ENCODE assay signal across 15 cellular contexts in the genomic region with DNA sequence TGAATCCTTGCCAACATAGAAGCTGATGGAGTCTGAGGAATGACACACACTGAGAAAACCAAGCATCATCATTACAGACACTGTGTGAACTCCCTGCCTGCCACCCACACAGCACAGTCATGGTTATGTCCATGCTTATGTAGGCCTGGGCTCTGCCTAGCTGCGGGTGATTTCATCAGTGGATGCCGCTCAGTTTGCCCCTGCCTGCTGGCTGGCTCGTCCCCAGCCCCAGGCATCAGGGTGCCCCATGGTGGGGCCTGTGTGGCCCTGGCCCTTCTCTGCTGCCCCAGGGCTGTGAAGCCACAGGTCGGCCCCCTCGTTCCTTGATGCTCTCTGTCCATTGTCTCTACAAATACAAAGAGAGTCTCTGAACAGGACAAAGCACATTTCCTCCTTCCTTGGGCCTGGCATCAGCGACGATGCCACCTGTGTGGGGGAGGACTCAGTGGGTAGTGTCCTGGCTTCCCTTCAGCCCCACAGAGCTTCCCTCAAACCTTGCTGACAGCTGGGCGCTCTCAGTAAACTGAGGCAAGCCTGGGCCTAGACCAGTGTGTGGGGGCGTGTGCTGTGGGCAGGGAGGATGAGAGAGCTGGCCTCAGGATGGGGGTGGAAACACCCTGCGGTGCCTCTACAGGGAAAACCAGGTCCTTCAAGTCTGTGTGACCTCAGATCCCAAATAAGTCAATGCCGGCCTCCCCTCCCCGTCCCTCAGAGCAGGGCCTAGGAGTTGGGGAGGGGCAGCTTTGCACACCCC. TPM values are rescaled to one million over a fixed set of nuclear protein-coding genes. Genes with fewer than 3 reads are reported as not detected.
DNase-seq lines count a peak whose midpoint lies in the region; ATAC-seq, FAIRE-seq and TF ChIP-seq lines count a peak whose summit lies in the region.
"Had no signal": no experiment of that assay in that cellular context is flagged by ENCODE, and none has a peak within 500 bp of the region (broad histone marks: within the 10 kb centered on the region; RNA-seq: fewer than 3 reads in every experiment).

No MANE protein-coding gene starts in this region.

- no peaks in the 10 kb centered on the region for H3K27me3 Mint-ChIP-seq in HFFc6 (ENCODE audit: insufficient read depth)
- H3K27me3 Mint-ChIP-seq: activated T-cell treated with anti-CD3 and anti-CD28 coated beads, Interleukin-2, amount 50 U/mL, for 24 hours had no signal

- H4K8ac ChIP-seq in H1 (ENCODE audit: extremely low read depth, insufficient read depth, low read length): no peak overlapping the region

- no peak overlapping the region for H2BK12ac ChIP-seq in H1 (ENCODE audit: low read depth, low read length)

- intact Hi-C loops in posterior vena cava (cut with DNase I): no loop called here

- H3K56ac ChIP-seq in H1 (replicated peaks; ENCODE audit: insufficient read length, low read depth, low read length): no peak overlapping the region

- TF ChIP-seq POLR2A in H1 (IDR thresholded peaks at IDR 0.05; ENCODE audit: control extremely low read depth in 1 of 2, low read depth in 2 of 2, low read length in 2 of 2) (no peak), Peyer's patch (IDR thresholded peaks at IDR 0.05) (no peak)

- no peaks in the 10 kb centered on the region for H3K9me3 Mint-ChIP-seq in HFFc6
- H3K9me3 Mint-ChIP-seq: activated T-cell treated with anti-CD3 and anti-CD28 coated beads, Interleukin-2, amount 50 U/mL, for 24 hours; effector memory CD8-positive, alpha-beta T cell had no signal

- H3K79me1 ChIP-seq in H1 (ENCODE audit: low read depth, low read length): no peaks in the 10 kb centered on the region

- H3K23ac ChIP-seq in H1 (ENCODE audit: insufficient read length): no peak overlapping the region

- no peak overlapping the region for H3K18ac ChIP-seq in H1 (ENCODE audit: extremely low read depth, low read length)

- H3K9ac ChIP-seq in H1 (replicated peaks in 1 of 4; ENCODE audit: extremely low read depth in 1 of 4, low read depth in 3 of 4, low read length in 3 of 4) (no peak overlapping the region), parathyroid adenoma (no peak overlapping the region)
- H3K9ac ChIP-seq: SK-N-SH had no signal

- CTCF ChIA-PET in H1 (lab: Charles Lee; ENCODE audit: partially characterized antibody): interaction anchor here (0.8 to 4.7 kb wide), 6 partner anchors 10 to 38 kb away, joined by 3 to 74 read pairs (median 15); no protein-coding TSS in a partner anchor

- 85% methylated on average over 11 of the region's 12 CpGs; no CpG with 5 or more reads in 1 of the 2 experiments for WGBS in H1 (ENCODE audit: extremely low coverage in 1 of 2, insufficient coverage in 1 of 2, insufficient read length in 1 of 2, insufficient replicate concordance in 2 of 2, low coverage in 1 of 2, low lambda C conversion rate in 2 of 2, missing lambda C conversion rate in 1 of 2), 2 experiments

- FAIRE-seq in H1 (lab: Jason Lieb, UNC): no peak

- no peaks in the 10 kb centered on the region for H3K36me3 Mint-ChIP-seq in HFFc6 (ENCODE audit: low read depth)

- H3K27me3 ChIP-seq in H1 (replicated peaks in 1 of 4; ENCODE audit: control insufficient read depth in 3 of 4, extremely low read depth in 1 of 4, insufficient read depth in 3 of 4, low read length in 3 of 4) (no peaks in the 10 kb centered on the region), parathyroid adenoma (ENCODE audit: control insufficient read depth, insufficient read depth, low read length) (no peaks in the 10 kb centered on the region), Peyer's patch (no peaks in the 10 kb centered on the region)
- H3K27me3 ChIP-seq: left lung had no signal

- no peak overlapping the region; the same call in 1 of the 2 replicates for H2BK5ac ChIP-seq in H1 (ENCODE audit: low read depth, low read length)

- peak overlapping the region; percentile 42 for H3K27ac Mint-ChIP-seq in HFFc6
- H3K27ac Mint-ChIP-seq: activated T-cell treated with anti-CD3 and anti-CD28 coated beads, Interleukin-2, amount 50 U/mL, for 24 hours; effector memory CD8-positive, alpha-beta T cell had no signal

- H2BK120ac ChIP-seq in H1 (replicated peaks; ENCODE audit: low read depth, low read length): no peak overlapping the region

- H2AFZ ChIP-seq in H1 (ENCODE audit: low read length) (no peak overlapping the region), parathyroid adenoma (no peak overlapping the region)

- H3K9me3 ChIP-seq in H1 (ENCODE audit: insufficient read depth in 2 of 2, low read depth in 1 of 2, low read length in 1 of 2) (no peaks in the 10 kb centered on the region), parathyroid adenoma (ENCODE audit: control insufficient read depth, low read length) (no peaks in the 10 kb centered on the region), Peyer's patch (no peaks in the 10 kb centered on the region)
- H3K9me3 ChIP-seq: left lung, SK-N-SH had no signal

- peaks cover 0 to 5% (median 0%) of the 10 kb centered on the region in 4 experiments; a peak in 2 of 7 replicates for H3K4me1 ChIP-seq in H1 (replicated peaks in 1 of 4; ENCODE audit: control insufficient read depth in 3 of 4, insufficient read depth in 4 of 4, low read length in 3 of 4)
- peaks cover 38% of the 10 kb centered on the region for H3K4me1 ChIP-seq in parathyroid adenoma
- peaks cover 0 to 5% (median 0%) of the 10 kb centered on the region in 4 donors for H3K4me1 ChIP-seq in Peyer's patch
- H3K4me1 ChIP-seq: left lung had no signal

- no peak overlapping the region for H2BK15ac ChIP-seq in H1 (ENCODE audit: low read length)

- H3K14ac ChIP-seq in H1 (ENCODE audit: insufficient read length): no peak overlapping the region

- ATAC-seq in HG02588 (IDR thresholded peaks at IDR 0.05; ENCODE audit: unreplicated experiment) (no peak), GM18517 (IDR thresholded peaks at IDR 0.05; ENCODE audit: unreplicated experiment) (no peak)
- ATAC-seq: effector memory CD8-positive, alpha-beta T cell; HCT116; left lung had no signal

- no peak overlapping the region for H4K5ac ChIP-seq in H1 (ENCODE audit: insufficient read length, low read depth, low read length)

- H3K4me2 ChIP-seq in H1 (ENCODE audit: insufficient read depth in 1 of 2, low read depth in 2 of 2, low read length in 2 of 2) (no peak overlapping the region), parathyroid adenoma (ENCODE audit: low read length) (no peak overlapping the region)
- H3K4me2 ChIP-seq: SK-N-SH had no signal

- TF ChIP-seq EP300 in H1 (IDR thresholded peaks at IDR 0.05; ENCODE audit: borderline replicate concordance in 1 of 2, low read depth in 2 of 2, low read length in 2 of 2): no peak

- TF ChIP-seq RAD21 in H1 (IDR thresholded peaks at IDR 0.05 in 1 of 2, conservative IDR thresholded peaks at IDR 0.05 in 1 of 2; ENCODE audit: low read depth in 2 of 2, low read length in 2 of 2): no peak

- POLR2A ChIA-PET in H1 (lab: Charles Lee; ENCODE audit: partially characterized antibody): no interaction called here

- H3K4me3 Mint-ChIP-seq in HFFc6: no peak overlapping the region
- H3K4me3 Mint-ChIP-seq: activated T-cell treated with anti-CD3 and anti-CD28 coated beads, Interleukin-2, amount 50 U/mL, for 24 hours; effector memory CD8-positive, alpha-beta T cell had no signal

- TF ChIP-seq CTCF in HFFc6 (IDR thresholded peaks at IDR 0.05): no peak
- no peak for TF ChIP-seq CTCF in H1 (IDR thresholded peaks at IDR 0.05; ENCODE audit: control extremely low read depth in 1 of 3, insufficient read depth in 1 of 3, low read depth in 1 of 3, low read length in 3 of 3)
- TF ChIP-seq CTCF in parathyroid adenoma (IDR thresholded peaks at IDR 0.05): no peak
- TF ChIP-seq CTCF in Peyer's patch (IDR thresholded peaks at IDR 0.05): no peak

- no peak overlapping the region for H3K27ac ChIP-seq in H1 (ENCODE audit: low read depth, low read length)
- peak overlapping the region; percentile 93 for H3K27ac ChIP-seq in parathyroid adenoma
- no peak overlapping the region for H3K27ac ChIP-seq in Peyer's patch
- H3K27ac ChIP-seq: left lung, WERI-Rb-1 had no signal

- peaks cover 19% of the 10 kb centered on the region for H3K4me1 Mint-ChIP-seq in HFFc6 (ENCODE audit: low read depth)

- no peaks in the 10 kb centered on the region for H3K23me2 ChIP-seq in H1 (ENCODE audit: low read depth, low read length)

- no peaks in the 10 kb centered on the region for H3K79me2 ChIP-seq in H1 (ENCODE audit: control insufficient read depth in 1 of 2, insufficient read depth in 2 of 2, low read length in 2 of 2)
- H3K79me2 ChIP-seq in parathyroid adenoma: peaks cover 2% of the 10 kb centered on the region

- DNase-seq in AG08396 (ENCODE audit: low spot score) (peak; percentile 43), HFFc6 (peak; percentile 60), H1 (ENCODE audit: low read depth in 1 of 2, low spot score in 2 of 2) (peak in 1 of 2 experiments; percentile 36), posterior vena cava (ENCODE audit: low spot score) (no peak), Peyer's patch (no peak)
- DNase-seq: activated T-cell treated with anti-CD3 and anti-CD28 coated beads, Interleukin-2, amount 50 U/mL, for 24 hours; effector memory CD8-positive, alpha-beta T cell; MV-4-11; SK-N-SH; WERI-Rb-1 had no signal

- no peaks in the 10 kb centered on the region for H4K20me1 ChIP-seq in H1 (replicated peaks in 1 of 2; ENCODE audit: control insufficient read depth in 1 of 2, insufficient read depth in 2 of 2, low read length in 2 of 2)

- H3K4ac ChIP-seq in H1 (replicated peaks; ENCODE audit: insufficient read length, low read depth, low read length): no peak overlapping the region

- no peak overlapping the region for H2BK20ac ChIP-seq in H1 (ENCODE audit: low read length)

- H3K4me3 ChIP-seq in H1 (ENCODE audit: extremely low read depth in 1 of 4, insufficient read depth in 2 of 4, low read depth in 3 of 4, low read length in 4 of 4): no peak overlapping the region
- H3K4me3 ChIP-seq in parathyroid adenoma (ENCODE audit: low read depth, low read length): no peak overlapping the region
- H3K4me3 ChIP-seq in Peyer's patch: no peak overlapping the region
- H3K4me3 ChIP-seq: left lung had no signal

- H3K36me3 ChIP-seq in H1 (ENCODE audit: control insufficient read depth in 2 of 4, insufficient read depth in 4 of 4, low read length in 3 of 4) (no peaks in the 10 kb centered on the region), parathyroid adenoma (ENCODE audit: control insufficient read depth, insufficient read depth, low read length) (no peaks in the 10 kb centered on the region), Peyer's patch (no peaks in the 10 kb centered on the region)
- H3K36me3 ChIP-seq: left lung, WERI-Rb-1 had no signal

- H2AK5ac ChIP-seq in H1 (ENCODE audit: low read depth, low read length): 0 out of 2 replicates have a peak overlapping the region, but pooled peaks have one; percentile 40

- H4K91ac ChIP-seq in H1 (replicated peaks; ENCODE audit: insufficient read length, low read length): no peak overlapping the region

RNA-seq across cellular contexts. Expression of a gene that starts 20.0 kb away (rescaled TPM):
- 10 to 100 TPM in 1 of 6 experiments, 1 to 10 TPM in 5; 1.7 to 10.1 (median 1.8) TPM for total RNA-seq in HFFc6 (2021; fragmentation: NEBNext Ultra II Directional; extraction: Animal tissue kit (Norgen Biotek cat#: 25700))
- 29.9 and 31.3 TPM in 2 replicates for total RNA-seq in H1 (2021; fragmentation: NEBNext Ultra II Directional; extraction: Animal tissue kit (Norgen Biotek cat#: 25700))
- polyA plus RNA-seq in H1 (2011; rRNA removed): 14.8 and 15.3 TPM in 2 replicates
- 19.8 TPM for polyA plus RNA-seq in H1 (2011; cell fraction: cytosol; rRNA removed)
- polyA plus RNA-seq in H1 (2011; cell fraction: nucleus; rRNA removed): 34.3 TPM
- 16.3 to 20.5 TPM (median 20.1 TPM) in 4 replicates for polyA plus RNA-seq in H1 (2012, experiment 1 of 2)
- polyA plus RNA-seq in H1 (2012, experiment 2 of 2): 5.1 TPM
- polyA plus RNA-seq in H1 (2013, experiment 1 of 2): 12.3 TPM
- polyA plus RNA-seq in H1 (2013, experiment 2 of 2): 11.4 TPM
- polyA minus RNA-seq in H1 (2011; rRNA and poly(A)+ RNA removed): 29.7 and 37.5 TPM in 2 replicates
- polyA minus RNA-seq in H1 (2011; cell fraction: cytosol; rRNA and poly(A)+ RNA removed): 26.1 TPM
- polyA minus RNA-seq in H1 (2011; cell fraction: nucleus; rRNA and poly(A)+ RNA removed): 16.7 TPM
- total RNA-seq in posterior vena cava (10 to 100 TPM in 1 of 2 donors, 1 to 10 TPM in 1; 7.0 to 12.5 TPM), Peyer's patch (10 to 100 TPM in 1 of 4 donors, 1 to 10 TPM in 2, under 1 TPM in 1; 0.18 to 11.6 (median 2.4) TPM)

Comparison
In these comparisons a context has a peak if more than half of its experiments do, and no peak if none do; other contexts are left out.
1. DNase-seq: peak in AG08396 (single experiment) and HFFc6 (single experiment); none in posterior vena cava (single experiment) and Peyer's patch (0 of 3).